Comparison of ENCODE assay signal across 9 cellular contexts in genomic region chr11:86676533-86677154, GRCh38. TPM values are rescaled to one million over a fixed set of nuclear protein-coding genes. Genes with fewer than 3 reads are reported as not detected.
A peak's percentile ranks its signal among the peaks of the same experiment; 100 is the strongest.
DNase-seq lines count a peak whose midpoint lies in the region; ATAC-seq and TF ChIP-seq lines count a peak whose summit lies in the region.
"Had no signal": no experiment of that assay in that cellular context is flagged by ENCODE, and none has a peak within 500 bp of the region (broad histone marks: within the 10 kb centered on the region; RNA-seq: fewer than 3 reads in every experiment).

No MANE protein-coding gene starts in this region.

- intact Hi-C loops in activated CD4-positive, alpha-beta T cell treated with anti-CD3 and anti-CD28 coated beads, Interleukin-2, amount 10 ng/mL, durations not matched to agents 24 days and 14 days (cut with micrococcal nuclease) = no loop called here
- intact Hi-C loops in transverse colon (cut with DNase I; ENCODE audit: low total_unique reads) = loop anchor here (5.0 kb wide), 1 partner anchor 371 kb away; no protein-coding TSS in a partner anchor

- peaks cover 3% of the 10 kb centered on the region for H3K4me1 Mint-ChIP-seq in activated CD4-positive, alpha-beta T cell treated with anti-CD3 and anti-CD28 coated beads, Interleukin-2, amount 10 ng/mL, durations not matched to agents 24 days and 14 days
- peaks cover 2% of the 10 kb centered on the region for H3K4me1 Mint-ChIP-seq in activated CD4-positive, alpha-beta T cell treated with anti-CD3 and anti-CD28 coated beads, Interleukin-2, amount 10 ng/mL, durations not matched to agents 7 days and 5 days

- H3K27me3 ChIP-seq in transverse colon (no peaks in the 10 kb centered on the region), MG63 (no peaks in the 10 kb centered on the region)

- H3K4me3 Mint-ChIP-seq in activated CD4-positive, alpha-beta T cell treated with anti-CD3 and anti-CD28 coated beads, Interleukin-2, amount 10 ng/mL, durations not matched to agents 24 days and 14 days = no peak overlapping the region
- H3K4me3 Mint-ChIP-seq in activated CD4-positive, alpha-beta T cell treated with anti-CD3 and anti-CD28 coated beads, Interleukin-2, amount 10 ng/mL, durations not matched to agents 7 days and 5 days = no peak overlapping the region

- H3K27ac Mint-ChIP-seq in activated CD4-positive, alpha-beta T cell treated with anti-CD3 and anti-CD28 coated beads, Interleukin-2, amount 10 ng/mL, durations not matched to agents 24 days and 14 days = no peak overlapping the region
- no peak overlapping the region for H3K27ac Mint-ChIP-seq in activated CD4-positive, alpha-beta T cell treated with anti-CD3 and anti-CD28 coated beads, Interleukin-2, amount 10 ng/mL, durations not matched to agents 7 days and 5 days

- no peaks in the 10 kb centered on the region for H3K9me3 Mint-ChIP-seq in activated CD4-positive, alpha-beta T cell treated with anti-CD3 and anti-CD28 coated beads, Interleukin-2, amount 10 ng/mL, durations not matched to agents 24 days and 14 days
- no peaks in the 10 kb centered on the region for H3K9me3 Mint-ChIP-seq in activated CD4-positive, alpha-beta T cell treated with anti-CD3 and anti-CD28 coated beads, Interleukin-2, amount 10 ng/mL, durations not matched to agents 7 days and 5 days

- 73% methylated on average over 6 of the region's 6 CpGs; no CpG with 5 or more reads in 1 of the 2 donors for WGBS in transverse colon (ENCODE audit: low coverage in 1 of 2), 2 donors

- ATAC-seq in esophagus mucosa = peak; percentile 75
- ATAC-seq in GM19351 (IDR thresholded peaks at IDR 0.05; ENCODE audit: unreplicated experiment) = no peak
- no peak for ATAC-seq in HG03108 (IDR thresholded peaks at IDR 0.05; ENCODE audit: unreplicated experiment)
- ATAC-seq: left lobe of liver had no signal

- H3K4me1 ChIP-seq in transverse colon = peaks cover 18 to 51% (median 37%) of the 10 kb centered on the region in 4 donors

- no peaks in the 10 kb centered on the region for H3K36me3 Mint-ChIP-seq in activated CD4-positive, alpha-beta T cell treated with anti-CD3 and anti-CD28 coated beads, Interleukin-2, amount 10 ng/mL, durations not matched to agents 24 days and 14 days (ENCODE audit: low read depth)
- no peaks in the 10 kb centered on the region for H3K36me3 Mint-ChIP-seq in activated CD4-positive, alpha-beta T cell treated with anti-CD3 and anti-CD28 coated beads, Interleukin-2, amount 10 ng/mL, durations not matched to agents 7 days and 5 days (ENCODE audit: low read depth)

- no peak for TF ChIP-seq EP300 in transverse colon (IDR thresholded peaks at IDR 0.05; ENCODE audit: low read depth)

- DNase-seq in activated CD4-positive, alpha-beta T cell treated with anti-CD3 and anti-CD28 coated beads, Interleukin-2, amount 10 ng/mL, durations not matched to agents 24 days and 14 days = peak; percentile 64
- no peak for DNase-seq in activated CD4-positive, alpha-beta T cell treated with anti-CD3 and anti-CD28 coated beads, Interleukin-2, amount 10 ng/mL, durations not matched to agents 7 days and 5 days
- DNase-seq in NCI-H2227 treated with DMSO at 0.1 percent for 48 hours (lab: John Stamatoyannopoulos, UW) (peak; percentile 10), transverse colon (no peak), MG63 (no peak)

- peaks cover 4% of the 10 kb centered on the region for H3K27me3 Mint-ChIP-seq in activated CD4-positive, alpha-beta T cell treated with anti-CD3 and anti-CD28 coated beads, Interleukin-2, amount 10 ng/mL, durations not matched to agents 24 days and 14 days
- H3K27me3 Mint-ChIP-seq in activated CD4-positive, alpha-beta T cell treated with anti-CD3 and anti-CD28 coated beads, Interleukin-2, amount 10 ng/mL, durations not matched to agents 7 days and 5 days = no peaks in the 10 kb centered on the region

- H3K36me3 ChIP-seq in transverse colon (no peaks in the 10 kb centered on the region), MG63 (no peaks in the 10 kb centered on the region)

- in situ Hi-C loops in transverse colon (cut with MboI; ENCODE audit: low pct_ligation_motif_present in 1 of 4, low pct_unique_long_range_greater_than_20kb in 1 of 4, low sequenced_read_pairs in 3 of 4) = no loop called here

- POLR2A ChIA-PET in activated CD4-positive, alpha-beta T cell treated with anti-CD3 and anti-CD28 coated beads, Interleukin-2, amount 10 ng/mL, durations not matched to agents 7 days and 5 days (lab: Charles Lee) = interaction anchor here (0.7 kb wide), 1 partner anchor 224 kb away, joined by 3 read pairs; no protein-coding TSS in a partner anchor

- TF ChIP-seq POLR2A in transverse colon (IDR thresholded peaks at IDR 0.05) = no peak

- CTCF ChIA-PET in activated CD4-positive, alpha-beta T cell treated with anti-CD3 and anti-CD28 coated beads, Interleukin-2, amount 10 ng/mL, durations not matched to agents 7 days and 5 days (lab: Charles Lee) = interaction anchor here (1.0 kb wide), 1 partner anchor 10 kb away, joined by 3 read pairs; no protein-coding TSS in a partner anchor

- H3K4me3 ChIP-seq in transverse colon (no peak overlapping the region), MG63 (no peak overlapping the region)

- H3K27ac ChIP-seq in transverse colon = peak overlapping the region; percentile 92 to 93 (median 92)

- no peaks in the 10 kb centered on the region for H3K9me3 ChIP-seq in transverse colon
- no peaks in the 10 kb centered on the region for H3K9me3 ChIP-seq in MG63

- peak in 3 of 5 experiments; percentile 26 to 50 (median 34) for TF ChIP-seq CTCF in transverse colon (IDR thresholded peaks at IDR 0.05)

RNA-seq across cellular contexts. Expression of gene ME3, which starts 4.2 kb away (rescaled TPM):
- 12.2 and 12.9 TPM in 2 replicates for total RNA-seq in activated CD4-positive, alpha-beta T cell treated with anti-CD3 and anti-CD28 coated beads, Interleukin-2, amount 10 ng/mL, durations not matched to agents 24 days and 14 days
- 1 to 10 TPM; 1.5 to 2.9 TPM for total RNA-seq in activated CD4-positive, alpha-beta T cell treated with anti-CD3 and anti-CD28 coated beads, Interleukin-2, amount 10 ng/mL, durations not matched to agents 7 days and 5 days
- total RNA-seq in esophagus mucosa = 1.8 TPM
- 100 to 1,000 TPM in 2 of 4 donors, 10 to 100 TPM in 2; 91.8 to 258 (median 116) TPM for total RNA-seq in transverse colon
- total RNA-seq in MG63 (2014; rRNA removed; shearing (Covaris generic); ENCODE audit: low replicate concordance) = 2.7 TPM in 1 of 2 replicates, not detected in the other

Comparison
In these comparisons a context has a peak if more than half of its experiments do, and no peak if none do; other contexts are left out.
1. DNase-seq: peak in activated CD4-positive, alpha-beta T cell treated with anti-CD3 and anti-CD28 coated beads, Interleukin-2, amount 10 ng/mL, durations not matched to agents 24 days and 14 days (single experiment) and NCI-H2227 treated with DMSO at 0.1 percent for 48 hours (single experiment); none in activated CD4-positive, alpha-beta T cell treated with anti-CD3 and anti-CD28 coated beads, Interleukin-2, amount 10 ng/mL, durations not matched to agents 7 days and 5 days (single experiment), transverse colon (single experiment) and MG63 (single experiment).